In the genomic region with DNA sequence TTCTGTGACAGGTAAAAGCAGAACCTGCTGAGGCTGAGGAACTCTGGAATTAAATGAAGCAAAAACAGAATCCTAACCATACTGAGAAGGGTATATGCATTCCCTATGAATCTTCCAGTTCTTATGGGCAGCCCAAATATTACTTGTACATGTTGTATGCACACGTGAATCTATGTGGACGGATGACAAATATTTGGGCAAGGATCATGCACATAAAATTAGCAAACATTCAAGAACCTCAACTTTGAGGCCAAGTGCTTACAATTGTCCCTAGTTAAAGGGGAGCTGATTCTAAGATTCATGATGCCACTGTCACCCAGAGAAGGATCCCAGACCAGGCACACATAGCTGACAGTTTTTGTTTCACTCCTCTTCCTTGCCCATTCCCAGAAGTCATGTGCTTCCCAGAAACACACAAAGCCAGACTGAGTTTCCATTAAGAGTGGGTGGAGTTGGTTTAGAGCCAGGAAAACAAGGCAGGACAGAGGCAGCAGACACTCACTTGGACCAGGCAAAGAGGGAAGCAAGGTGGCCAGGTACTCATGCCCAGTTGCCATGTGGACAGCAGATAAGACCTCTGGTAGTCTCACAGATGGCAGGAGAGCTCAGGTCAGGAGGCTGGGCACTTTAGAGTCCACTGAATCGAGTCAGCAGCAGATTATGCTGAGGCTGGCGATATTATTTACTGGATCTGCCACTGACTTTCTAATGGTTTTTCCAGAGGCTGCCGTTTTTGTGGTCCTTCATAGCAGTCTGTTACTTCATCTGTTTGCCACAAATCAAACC, we compare ENCODE assay signal across 9 cellular contexts. TPM values are rescaled to one million over a fixed set of nuclear protein-coding genes. Genes with fewer than 3 reads are reported as not detected.
DNase-seq lines count a peak whose midpoint lies in the region; ATAC-seq and TF ChIP-seq lines count a peak whose summit lies in the region.
"Had no signal": no experiment of that assay in that cellular context is flagged by ENCODE, and none has a peak within 500 bp of the region (broad histone marks: within the 10 kb centered on the region; RNA-seq: fewer than 3 reads in every experiment).

No MANE protein-coding gene starts in this region.

- H3K27ac Mint-ChIP-seq in stimulated activated effector memory CD8-positive, alpha-beta T cell treated with anti-CD3 and anti-CD28 coated beads, Interleukin-12 subunit alpha, Interleukin-12 subunit beta, amount 100 ng/mL, for 72 hours, result peak overlapping the region; percentile 64
- no peak overlapping the region for H3K27ac Mint-ChIP-seq in immature natural killer cell

- H3K4me1 ChIP-seq in left lung, result peaks cover 40 to 63% of the 10 kb centered on the region in 2 donors

- no peak for TF ChIP-seq RAD21 in Ishikawa (IDR thresholded peaks at IDR 0.05; ENCODE audit: low read depth)

- no peak for TF ChIP-seq CTCF in left lung (IDR thresholded peaks at IDR 0.05)

- DNase-seq in cerebellar cortex (ENCODE audit: low spot score) (peak; percentile 70), left lung (peak in 1 of 2 donors; percentile 69), NCI-H82 treated with DMSO at 0.1 percent for 48 hours (lab: John Stamatoyannopoulos, UW; ENCODE audit: unreplicated experiment) (no peak), immature natural killer cell (no peak)
- DNase-seq in stimulated activated effector memory CD8-positive, alpha-beta T cell treated with anti-CD3 and anti-CD28 coated beads, Interleukin-12 subunit alpha, Interleukin-12 subunit beta, amount 100 ng/mL, for 72 hours (ENCODE audit: low spot score in 2 of 2), result no peak
- DNase-seq: activated naive CD4-positive, alpha-beta T cell treated with Interleukin-2 at 50 U/mL for 16 hours had no signal

- H3K27me3 Mint-ChIP-seq in immature natural killer cell (ENCODE audit: low read depth in 3 of 3), result no peaks in the 10 kb centered on the region

- H3K4me1 Mint-ChIP-seq in stimulated activated effector memory CD8-positive, alpha-beta T cell treated with anti-CD3 and anti-CD28 coated beads, Interleukin-12 subunit alpha, Interleukin-12 subunit beta, amount 100 ng/mL, for 72 hours, result peaks cover 11% of the 10 kb centered on the region
- no peaks in the 10 kb centered on the region for H3K4me1 Mint-ChIP-seq in immature natural killer cell

- H3K27me3 ChIP-seq in left lung, result no peaks in the 10 kb centered on the region

- H3K36me3 ChIP-seq in left lung, result peaks cover 0 to 29% of the 10 kb centered on the region in 2 donors

- no peaks in the 10 kb centered on the region for H3K9me3 ChIP-seq in left lung

- intact Hi-C loops in left lung (cut with DNase I), result no loop called here

- peak overlapping the region; percentile 60 to 80 for H3K27ac ChIP-seq in left lung

- H3K36me3 Mint-ChIP-seq in stimulated activated effector memory CD8-positive, alpha-beta T cell treated with anti-CD3 and anti-CD28 coated beads, Interleukin-12 subunit alpha, Interleukin-12 subunit beta, amount 100 ng/mL, for 72 hours, result peaks cover 97% of the 10 kb centered on the region
- peaks cover 40 to 67% (median 43%) of the 10 kb centered on the region in 3 donors for H3K36me3 Mint-ChIP-seq in immature natural killer cell

- H3K4me3 Mint-ChIP-seq in stimulated activated effector memory CD8-positive, alpha-beta T cell treated with anti-CD3 and anti-CD28 coated beads, Interleukin-12 subunit alpha, Interleukin-12 subunit beta, amount 100 ng/mL, for 72 hours, result no peak overlapping the region
- no peak overlapping the region for H3K4me3 Mint-ChIP-seq in immature natural killer cell

- no peak for TF ChIP-seq EP300 in Ishikawa (IDR thresholded peaks at IDR 0.05; ENCODE audit: borderline replicate concordance)

- H3K4me3 ChIP-seq in left lung, result no peak overlapping the region

- H3K9me3 Mint-ChIP-seq in stimulated activated effector memory CD8-positive, alpha-beta T cell treated with anti-CD3 and anti-CD28 coated beads, Interleukin-12 subunit alpha, Interleukin-12 subunit beta, amount 100 ng/mL, for 72 hours, result no peaks in the 10 kb centered on the region
- peaks cover 0 to 2% (median 0%) of the 10 kb centered on the region in 6 donors for H3K9me3 Mint-ChIP-seq in immature natural killer cell

- ATAC-seq in left lung (peak; percentile 40), HG03175 (IDR thresholded peaks at IDR 0.05; ENCODE audit: unreplicated experiment) (no peak), HG02759 (IDR thresholded peaks at IDR 0.05; ENCODE audit: unreplicated experiment) (no peak)
- no peak for ATAC-seq in stimulated activated effector memory CD8-positive, alpha-beta T cell treated with anti-CD3 and anti-CD28 coated beads, Interleukin-12 subunit alpha, Interleukin-12 subunit beta, amount 100 ng/mL, for 72 hours

TF ChIP-seq in Ishikawa, 13 proteins besides CTCF, POLR2A, EP300 and RAD21:
- TF ChIP-seq ZBTB7A (IDR thresholded peaks at IDR 0.05; ENCODE audit: low read depth) (no peak), EGR1 (IDR thresholded peaks at IDR 0.05) (peak; percentile 27; the same call in 1 of the 2 replicates)

RNA-seq across cellular contexts. Expression of a gene that starts 25.5 kb away (rescaled TPM):
- total RNA-seq in left lung, result 100 to 1,000 TPM; 119 to 123 TPM
- polyA plus RNA-seq in immature natural killer cell, result 100 to 1,000 TPM; 138 to 174 (median 143) TPM

RNA-seq across cellular contexts. Expression of a gene that starts 46.5 kb away (rescaled TPM):
- 10 to 100 TPM; 37.8 to 46.0 TPM for total RNA-seq in left lung
- polyA plus RNA-seq in immature natural killer cell, result 1 to 10 TPM; 1.0 to 3.2 (median 2.8) TPM
